Comparison of ENCODE assay signal across 17 cellular contexts in genomic region chr15:61266916-61267315, GRCh38.
DNase-seq lines count a peak whose midpoint lies in the region; ATAC-seq and FAIRE-seq lines count a peak whose summit lies in the region.
"Had no signal": no experiment of that assay in that cellular context is flagged by ENCODE, and none has a peak within 500 bp of the region (broad histone marks: within the 10 kb centered on the region; RNA-seq: fewer than 3 reads in every experiment).

No MANE protein-coding gene starts in this region.

- peak; percentile 67 for DNase-seq in NCI-H2171 treated with DMSO at 0.1 percent for 48 hours (lab: John Stamatoyannopoulos, UW)
- DNase-seq in NCI-H2171 (lab: John Stamatoyannopoulos, UW), result no peak
- DNase-seq in NCI-H524 treated with DMSO at 0.1 percent for 48 hours (lab: John Stamatoyannopoulos, UW), result peak; percentile 23
- DNase-seq: AML-193; Caco-2; Calu3; CD4-positive, alpha-beta T cell; CD8-positive, alpha-beta T cell; DMS79 treated with DMSO at 0.1 percent for 48 hours; GF-D8 had no signal

- FAIRE-seq in islet of Langerhans (lab: Jason Lieb, UNC), result peak; percentile 45
- FAIRE-seq: A549, D721Med, GM12891, GM19239 had no signal

- no peak for ATAC-seq in GM21723 (IDR thresholded peaks at IDR 0.05; ENCODE audit: unreplicated experiment)
- ATAC-seq in HG03571 (IDR thresholded peaks at IDR 0.05; ENCODE audit: unreplicated experiment), result no peak
- ATAC-seq: A549; CD8-positive, alpha-beta T cell had no signal
